In genomic region chr20:17733781-17734304, GRCh38 we compare ENCODE assay signal across 1 cellular context.
TF ChIP-seq lines count a peak whose summit lies in the region.

No MANE protein-coding gene starts in this region.

TF ChIP-seq in GM23338, 12 proteins besides CTCF, POLR2A, EP300 and RAD21 (continued from another document):
- TF ChIP-seq, protein P1, sequence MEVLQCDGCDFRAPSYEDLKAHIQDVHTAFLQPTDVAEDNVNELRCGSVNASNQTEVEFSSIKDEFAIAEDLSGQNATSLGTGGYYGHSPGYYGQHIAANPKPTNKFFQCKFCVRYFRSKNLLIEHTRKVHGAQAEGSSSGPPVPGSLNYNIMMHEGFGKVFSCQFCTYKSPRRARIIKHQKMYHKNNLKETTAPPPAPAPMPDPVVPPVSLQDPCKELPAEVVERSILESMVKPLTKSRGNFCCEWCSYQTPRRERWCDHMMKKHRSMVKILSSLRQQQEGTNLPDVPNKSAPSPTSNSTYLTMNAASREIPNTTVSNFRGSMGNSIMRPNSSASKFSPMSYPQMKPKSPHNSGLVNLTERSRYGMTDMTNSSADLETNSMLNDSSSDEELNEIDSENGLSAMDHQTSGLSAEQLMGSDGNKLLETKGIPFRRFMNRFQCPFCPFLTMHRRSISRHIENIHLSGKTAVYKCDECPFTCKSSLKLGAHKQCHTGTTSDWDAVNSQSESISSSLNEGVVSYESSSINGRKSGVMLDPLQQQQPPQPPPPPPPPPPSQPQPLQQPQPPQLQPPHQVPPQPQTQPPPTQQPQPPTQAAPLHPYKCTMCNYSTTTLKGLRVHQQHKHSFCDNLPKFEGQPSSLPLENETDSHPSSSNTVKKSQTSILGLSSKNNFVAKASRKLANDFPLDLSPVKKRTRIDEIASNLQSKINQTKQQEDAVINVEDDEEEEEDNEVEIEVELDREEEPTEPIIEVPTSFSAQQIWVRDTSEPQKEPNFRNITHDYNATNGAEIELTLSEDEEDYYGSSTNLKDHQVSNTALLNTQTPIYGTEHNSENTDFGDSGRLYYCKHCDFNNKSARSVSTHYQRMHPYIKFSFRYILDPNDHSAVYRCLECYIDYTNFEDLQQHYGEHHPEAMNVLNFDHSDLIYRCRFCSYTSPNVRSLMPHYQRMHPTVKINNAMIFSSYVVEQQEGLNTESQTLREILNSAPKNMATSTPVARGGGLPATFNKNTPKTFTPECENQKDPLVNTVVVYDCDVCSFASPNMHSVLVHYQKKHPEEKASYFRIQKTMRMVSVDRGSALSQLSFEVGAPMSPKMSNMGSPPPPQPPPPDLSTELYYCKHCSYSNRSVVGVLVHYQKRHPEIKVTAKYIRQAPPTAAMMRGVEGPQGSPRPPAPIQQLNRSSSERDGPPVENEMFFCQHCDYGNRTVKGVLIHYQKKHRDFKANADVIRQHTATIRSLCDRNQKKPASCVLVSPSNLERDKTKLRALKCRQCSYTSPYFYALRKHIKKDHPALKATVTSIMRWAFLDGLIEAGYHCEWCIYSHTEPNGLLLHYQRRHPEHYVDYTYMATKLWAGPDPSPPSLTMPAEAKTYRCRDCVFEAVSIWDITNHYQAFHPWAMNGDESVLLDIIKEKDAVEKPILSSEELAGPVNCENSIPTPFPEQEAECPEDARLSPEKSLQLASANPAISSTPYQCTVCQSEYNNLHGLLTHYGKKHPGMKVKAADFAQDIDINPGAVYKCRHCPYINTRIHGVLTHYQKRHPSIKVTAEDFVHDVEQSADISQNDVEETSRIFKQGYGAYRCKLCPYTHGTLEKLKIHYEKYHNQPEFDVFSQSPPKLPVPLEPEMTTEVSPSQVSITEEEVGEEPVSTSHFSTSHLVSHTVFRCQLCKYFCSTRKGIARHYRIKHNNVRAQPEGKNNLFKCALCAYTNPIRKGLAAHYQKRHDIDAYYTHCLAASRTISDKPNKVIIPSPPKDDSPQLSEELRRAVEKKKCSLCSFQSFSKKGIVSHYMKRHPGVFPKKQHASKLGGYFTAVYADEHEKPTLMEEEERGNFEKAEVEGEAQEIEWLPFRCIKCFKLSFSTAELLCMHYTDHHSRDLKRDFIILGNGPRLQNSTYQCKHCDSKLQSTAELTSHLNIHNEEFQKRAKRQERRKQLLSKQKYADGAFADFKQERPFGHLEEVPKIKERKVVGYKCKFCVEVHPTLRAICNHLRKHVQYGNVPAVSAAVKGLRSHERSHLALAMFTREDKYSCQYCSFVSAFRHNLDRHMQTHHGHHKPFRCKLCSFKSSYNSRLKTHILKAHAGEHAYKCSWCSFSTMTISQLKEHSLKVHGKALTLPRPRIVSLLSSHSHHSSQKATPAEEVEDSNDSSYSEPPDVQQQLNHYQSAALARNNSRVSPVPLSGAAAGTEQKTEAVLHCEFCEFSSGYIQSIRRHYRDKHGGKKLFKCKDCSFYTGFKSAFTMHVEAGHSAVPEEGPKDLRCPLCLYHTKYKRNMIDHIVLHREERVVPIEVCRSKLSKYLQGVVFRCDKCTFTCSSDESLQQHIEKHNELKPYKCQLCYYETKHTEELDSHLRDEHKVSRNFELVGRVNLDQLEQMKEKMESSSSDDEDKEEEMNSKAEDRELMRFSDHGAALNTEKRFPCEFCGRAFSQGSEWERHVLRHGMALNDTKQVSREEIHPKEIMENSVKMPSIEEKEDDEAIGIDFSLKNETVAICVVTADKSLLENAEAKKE (CRISPR knock-in tag; IDR thresholded peaks at IDR 0.05) = no peak
- no peak for TF ChIP-seq REST (IDR thresholded peaks at IDR 0.05; ENCODE audit: unreplicated experiment)
- no peak for TF ChIP-seq STAT1 (IDR thresholded peaks at IDR 0.05; ENCODE audit: unreplicated experiment)
